ENCODE assay signal across 1 cellular context in genomic region chr9:106146066-106146840, GRCh38.
TF ChIP-seq lines count a peak whose summit lies in the region.

No MANE protein-coding gene starts in this region.

TF ChIP-seq in liver, 16 proteins besides CTCF, POLR2A, EP300 and RAD21 (continued from another document):
- TF ChIP-seq REST (IDR thresholded peaks at IDR 0.05) (no peak), NR2F2 (IDR thresholded peaks at IDR 0.05) (no peak), JUND (IDR thresholded peaks at IDR 0.05) (peak in 1 of 2 donors; percentile 8)
- TF ChIP-seq, protein P1, sequence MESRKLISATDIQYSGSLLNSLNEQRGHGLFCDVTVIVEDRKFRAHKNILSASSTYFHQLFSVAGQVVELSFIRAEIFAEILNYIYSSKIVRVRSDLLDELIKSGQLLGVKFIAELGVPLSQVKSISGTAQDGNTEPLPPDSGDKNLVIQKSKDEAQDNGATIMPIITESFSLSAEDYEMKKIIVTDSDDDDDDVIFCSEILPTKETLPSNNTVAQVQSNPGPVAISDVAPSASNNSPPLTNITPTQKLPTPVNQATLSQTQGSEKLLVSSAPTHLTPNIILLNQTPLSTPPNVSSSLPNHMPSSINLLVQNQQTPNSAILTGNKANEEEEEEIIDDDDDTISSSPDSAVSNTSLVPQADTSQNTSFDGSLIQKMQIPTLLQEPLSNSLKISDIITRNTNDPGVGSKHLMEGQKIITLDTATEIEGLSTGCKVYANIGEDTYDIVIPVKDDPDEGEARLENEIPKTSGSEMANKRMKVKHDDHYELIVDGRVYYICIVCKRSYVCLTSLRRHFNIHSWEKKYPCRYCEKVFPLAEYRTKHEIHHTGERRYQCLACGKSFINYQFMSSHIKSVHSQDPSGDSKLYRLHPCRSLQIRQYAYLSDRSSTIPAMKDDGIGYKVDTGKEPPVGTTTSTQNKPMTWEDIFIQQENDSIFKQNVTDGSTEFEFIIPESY (IDR thresholded peaks at IDR 0.05): no peak
- TF ChIP-seq, protein P2, sequence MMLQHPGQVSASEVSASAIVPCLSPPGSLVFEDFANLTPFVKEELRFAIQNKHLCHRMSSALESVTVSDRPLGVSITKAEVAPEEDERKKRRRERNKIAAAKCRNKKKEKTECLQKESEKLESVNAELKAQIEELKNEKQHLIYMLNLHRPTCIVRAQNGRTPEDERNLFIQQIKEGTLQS (IDR thresholded peaks at IDR 0.05): no peak
